ENCODE assay signal across 8 cellular contexts in genomic region chr6:136607204-136607931, GRCh38. TPM values are rescaled to one million over a fixed set of nuclear protein-coding genes. Genes with fewer than 3 reads are reported as not detected.
A peak's percentile ranks its signal among the peaks of the same experiment; 100 is the strongest.
DNase-seq lines count a peak whose midpoint lies in the region; TF ChIP-seq lines count a peak whose summit lies in the region.

No MANE protein-coding gene starts in this region.

- H2AK5ac ChIP-seq in mesenchymal stem cell (ENCODE audit: low read length, severe bottlenecking): no peak overlapping the region

- peak overlapping the region; percentile 66 for H2BK120ac ChIP-seq in mesenchymal stem cell (ENCODE audit: low read depth, low read length)

- H3K27ac ChIP-seq in mesenchymal stem cell (ENCODE audit: low read length, poor library complexity, severe bottlenecking) (no peak overlapping the region), right atrium auricular region (no peak overlapping the region)

- H2BK15ac ChIP-seq in mesenchymal stem cell (ENCODE audit: low read depth, poor library complexity, severe bottlenecking): no peak overlapping the region

- H3K79me1 ChIP-seq in mesenchymal stem cell (replicated peaks; ENCODE audit: low read length, poor library complexity, severe bottlenecking): peaks cover 2% of the 10 kb centered on the region

- H3K9me3 ChIP-seq in mesenchymal stem cell (ENCODE audit: control insufficient read depth, low read length): no peaks in the 10 kb centered on the region
- H3K9me3 ChIP-seq in right atrium auricular region: no peaks in the 10 kb centered on the region

- no peak overlapping the region for H3K4me2 ChIP-seq in mesenchymal stem cell (ENCODE audit: low read length, poor library complexity, severe bottlenecking)

- H3K9ac ChIP-seq in mesenchymal stem cell (ENCODE audit: low read length): peak overlapping the region; percentile 17

- H3K14ac ChIP-seq in mesenchymal stem cell (ENCODE audit: low read length in 2 of 2): no peak overlapping the region

- no peak overlapping the region for H4K8ac ChIP-seq in mesenchymal stem cell (ENCODE audit: low read length)

- no peak overlapping the region for H2BK5ac ChIP-seq in mesenchymal stem cell (ENCODE audit: low read depth, low read length, poor library complexity, severe bottlenecking)

- H4K91ac ChIP-seq in mesenchymal stem cell (ENCODE audit: low read length): no peak overlapping the region

- H3K4me3 ChIP-seq in mesenchymal stem cell (ENCODE audit: insufficient read depth in 1 of 2, low read depth in 1 of 2, low read length in 2 of 2) (no peak overlapping the region), right atrium auricular region (no peak overlapping the region)

- WGBS in mesenchymal stem cell: 80% methylated on average over 2 of the region's 3 CpGs

- no peaks in the 10 kb centered on the region for H3K27me3 ChIP-seq in mesenchymal stem cell (ENCODE audit: control insufficient read depth in 1 of 2, insufficient read depth in 1 of 2, low read length in 2 of 2)
- H3K27me3 ChIP-seq in right atrium auricular region: no peaks in the 10 kb centered on the region

- H3K23ac ChIP-seq in mesenchymal stem cell (ENCODE audit: low read length in 2 of 2): no peak overlapping the region

- no peak for TF ChIP-seq CTCF in right atrium auricular region (IDR thresholded peaks at IDR 0.05)

- no peak overlapping the region for H2AFZ ChIP-seq in mesenchymal stem cell (ENCODE audit: low read depth, low read length)

- peak overlapping the region; percentile 95 to 98 for H2BK12ac ChIP-seq in mesenchymal stem cell (ENCODE audit: low read length in 2 of 2)

- H3K4ac ChIP-seq in mesenchymal stem cell (ENCODE audit: low read depth in 1 of 2, low read length in 2 of 2): no peak overlapping the region

- H3K36me3 ChIP-seq in mesenchymal stem cell (ENCODE audit: control insufficient read depth in 1 of 2, insufficient read depth in 2 of 2, low read depth in 1 of 2, low read length in 2 of 2) (no peaks in the 10 kb centered on the region), right atrium auricular region (no peaks in the 10 kb centered on the region)

- H3K4me1 ChIP-seq in mesenchymal stem cell (ENCODE audit: control insufficient read depth, insufficient read depth, low read depth, low read length) (peaks cover 14% of the 10 kb centered on the region), right atrium auricular region (peaks cover 0 to 16% of the 10 kb centered on the region in 2 donors)

- DNase-seq in EH (ENCODE audit: low read depth) (peak; percentile 41), NCI-H1694 treated with DMSO at 0.1 percent for 48 hours (lab: John Stamatoyannopoulos, UW) (peak; percentile 6), amniotic epithelial cell (ENCODE audit: low read depth) (peak; percentile 85), mesenchymal stem cell (no peak), NCI-H2227 (lab: John Stamatoyannopoulos, UW; ENCODE audit: unreplicated experiment) (no peak), NCI-H2227 treated with DMSO at 0.1 percent for 48 hours (lab: John Stamatoyannopoulos, UW) (no peak), cerebellar nuclear complex (lab: John Stamatoyannopoulos, UW) (no peak), right atrium auricular region (ENCODE audit: low spot score) (no peak)

- H3K18ac ChIP-seq in mesenchymal stem cell (ENCODE audit: low read depth in 1 of 2, low read length in 2 of 2): peak overlapping the region; percentile 67 to 86

RNA-seq across cellular contexts. Expression of gene MAP7, which starts 57.1 kb away (rescaled TPM):
- polyA plus RNA-seq in mesenchymal stem cell (2013, experiment 1 of 2): 0.61 TPM
- 0.55 TPM for polyA plus RNA-seq in mesenchymal stem cell (2013, experiment 2 of 2)
- 1 to 10 TPM; 1.0 to 1.3 TPM for total RNA-seq in right atrium auricular region

Comparison
In these comparisons a context has a peak if more than half of its experiments do, and no peak if none do; other contexts are left out.
1. DNase-seq: peak in EH (single experiment), NCI-H1694 treated with DMSO at 0.1 percent for 48 hours (single experiment) and amniotic epithelial cell (single experiment); none in mesenchymal stem cell (single experiment), NCI-H2227 (single experiment), NCI-H2227 treated with DMSO at 0.1 percent for 48 hours (single experiment), cerebellar nuclear complex (0 of 2) and right atrium auricular region (single experiment).